ENCODE assay signal across 23 cellular contexts in the genomic region with DNA sequence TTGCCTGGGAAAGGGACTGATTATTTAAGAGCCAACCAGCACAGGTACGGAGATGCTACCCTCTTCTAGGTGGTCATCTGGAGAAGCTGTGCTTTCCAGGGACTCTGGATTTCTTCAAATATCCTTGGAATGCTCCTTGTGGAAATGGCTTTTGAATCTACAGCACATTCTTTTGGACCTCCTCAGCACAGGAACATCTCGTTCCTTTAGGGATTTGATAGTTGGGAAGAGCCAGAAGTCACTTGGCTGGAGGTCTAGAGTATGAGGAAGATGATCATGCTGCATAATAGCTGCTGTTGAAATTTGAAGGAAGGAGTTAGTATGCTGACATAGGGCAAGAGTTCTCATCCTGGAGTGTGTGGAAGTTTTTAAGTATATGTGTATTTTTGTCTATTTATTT. TPM values are rescaled to one million over a fixed set of nuclear protein-coding genes. Genes with fewer than 3 reads are reported as not detected.
A peak's percentile ranks its signal among the peaks of the same experiment; 100 is the strongest.
DNase-seq lines count a peak whose midpoint lies in the region; ATAC-seq and TF ChIP-seq lines count a peak whose summit lies in the region.
"Had no signal": no experiment of that assay in that cellular context is flagged by ENCODE, and none has a peak within 500 bp of the region (broad histone marks: within the 10 kb centered on the region; RNA-seq: fewer than 3 reads in every experiment).

No MANE protein-coding gene starts in this region.

- no peak for DNase-seq in right lobe of liver
- peak; percentile 19 to 51 for DNase-seq in fibroblast of lung (ENCODE audit: low read depth in 2 of 2)
- peak; percentile 65 for DNase-seq in mesendoderm
- DNase-seq in transverse colon, result no peak
- DNase-seq in NCI-H2196 treated with DMSO at 0.1 percent for 48 hours (lab: John Stamatoyannopoulos, UW; ENCODE audit: unreplicated experiment), result no peak
- DNase-seq in PC-9, result no peak
- DNase-seq in SKM-1 treated with dmso at 0.1 percent for 144 hours (lab: John Stamatoyannopoulos, UW; ENCODE audit: unreplicated experiment), result no peak
- DNase-seq: 8988T; activated CD4-positive, alpha-beta T cell treated with anti-CD3 and anti-CD28 coated beads, Interleukin-2, amount 50 U/mL, for 1 hour; activated CD8-positive, alpha-beta memory T cell treated with anti-CD3 and anti-CD28 coated beads, Interleukin-2, amount 10 ng/mL, durations not matched to agents 7 days and 5 days; activated naive CD4-positive, alpha-beta T cell treated with anti-CD3 and anti-CD28 coated beads for 36 hours; activated T-cell treated with anti-CD3 and anti-CD28 coated beads, Interleukin-2, amount 50 U/mL, for 72 hours; H7; mucosa of descending colon; NCI-H1105; NCI-H2029 treated with DMSO at 0.1 percent for 48 hours; NCI-H345; NCI-H748 treated with DMSO at 0.1 percent for 48 hours; nephron progenitor cell; pancreas had no signal

- H3K27ac ChIP-seq in liver (ENCODE audit: low read depth in 1 of 2, low read length in 2 of 2), result no peak overlapping the region
- no peak overlapping the region for H3K27ac ChIP-seq in right lobe of liver
- H3K27ac ChIP-seq in fibroblast of lung (ENCODE audit: insufficient read depth, low read length), result no peak overlapping the region
- H3K27ac ChIP-seq in mesendoderm (ENCODE audit: low read depth, low read length), result no peak overlapping the region
- H3K27ac ChIP-seq in transverse colon, result peak overlapping the region in 2 of 4 donors; percentile 48 to 92
- no peak overlapping the region for H3K27ac ChIP-seq in PC-9
- H3K27ac ChIP-seq: pancreas, VCaP had no signal

- 90% methylated on average over 2 of the region's 2 CpGs for WGBS in liver
- 78% methylated on average over 2 of the region's 2 CpGs for WGBS in right lobe of liver (ENCODE audit: insufficient coverage, low coverage, low lambda C conversion rate, missing lambda C conversion rate)
- WGBS in mesendoderm (ENCODE audit: extremely low coverage, insufficient coverage, low lambda C conversion rate), result no CpG with 5 or more reads among the region's 2 CpGs
- 60 to 85% methylated on average over 1 to 2 of the region's 2 CpGs for WGBS in transverse colon (ENCODE audit: low coverage in 1 of 2), 2 donors

- POLR2A ChIA-PET in PC-9 (lab: Charles Lee; ENCODE audit: unreplicated experiment), result no interaction called here

- TF ChIP-seq CTCF in liver (IDR thresholded peaks at IDR 0.05; ENCODE audit: low read depth, low read length, missing input control) (no peak), right lobe of liver (IDR thresholded peaks at IDR 0.05) (no peak), fibroblast of lung (conservative IDR thresholded peaks at IDR 0.05 in 1 of 2, IDR thresholded peaks at IDR 0.05 in 1 of 2; ENCODE audit: low read depth in 1 of 2, low read length in 2 of 2) (no peak), transverse colon (IDR thresholded peaks at IDR 0.05) (no peak), PC-9 (conservative IDR thresholded peaks at IDR 0.05) (no peak)

- no peaks in the 10 kb centered on the region for H3K36me3 ChIP-seq in liver (ENCODE audit: control insufficient read depth in 4 of 4, insufficient read depth in 3 of 4, low read depth in 1 of 4, low read length in 3 of 4)
- no peaks in the 10 kb centered on the region for H3K36me3 ChIP-seq in right lobe of liver
- H3K36me3 ChIP-seq in fibroblast of lung (ENCODE audit: control insufficient read depth, insufficient read depth, low read length), result no peaks in the 10 kb centered on the region
- H3K36me3 ChIP-seq in mesendoderm (ENCODE audit: control insufficient read depth, insufficient read depth, low read length), result no peaks in the 10 kb centered on the region
- H3K36me3 ChIP-seq in transverse colon, result no peaks in the 10 kb centered on the region
- H3K36me3 ChIP-seq in PC-9 (ENCODE audit: low read depth), result no peaks in the 10 kb centered on the region
- H3K36me3 ChIP-seq: pancreas had no signal

- H3K79me2 ChIP-seq in fibroblast of lung (ENCODE audit: control insufficient read depth, insufficient read depth, low read length), result no peaks in the 10 kb centered on the region
- no peaks in the 10 kb centered on the region for H3K79me2 ChIP-seq in mesendoderm (ENCODE audit: control insufficient read depth, insufficient read depth, low read length)
- H3K79me2 ChIP-seq in PC-9 (ENCODE audit: low read depth), result no peaks in the 10 kb centered on the region

- no peak overlapping the region for H3K18ac ChIP-seq in mesendoderm (ENCODE audit: low read length)

- H2AK5ac ChIP-seq in mesendoderm (ENCODE audit: low read length), result no peak overlapping the region

- H2BK120ac ChIP-seq in mesendoderm (ENCODE audit: low read depth, low read length), result no peak overlapping the region

- no peak overlapping the region for H4K8ac ChIP-seq in mesendoderm (ENCODE audit: low read depth, low read length)

- H4K20me1 ChIP-seq in fibroblast of lung (ENCODE audit: control insufficient read depth, extremely low read depth, insufficient read depth, low read length), result no peaks in the 10 kb centered on the region
- no peaks in the 10 kb centered on the region for H4K20me1 ChIP-seq in PC-9 (ENCODE audit: insufficient read depth)

- no peak overlapping the region for H3K4me2 ChIP-seq in fibroblast of lung (ENCODE audit: extremely low read depth, insufficient read depth, low read length)
- H3K4me2 ChIP-seq in mesendoderm (ENCODE audit: low read length), result no peak overlapping the region
- H3K4me2 ChIP-seq in PC-9, result no peak overlapping the region

- no peak for ATAC-seq in right lobe of liver
- ATAC-seq: activated CD8-positive, alpha-beta memory T cell treated with anti-CD3 and anti-CD28 coated beads, Interleukin-2, amount 10 ng/mL, durations not matched to agents 7 days and 5 days; activated T-cell treated with anti-CD3 and anti-CD28 coated beads, Interleukin-2, amount 50 U/mL, for 72 hours; mucosa of descending colon; pancreas; SK-N-SH treated with all-trans-retinoic acid at 6 μM for 48 hours had no signal

- no peak overlapping the region for H3K4ac ChIP-seq in mesendoderm (ENCODE audit: low read depth, low read length)

- H4K5ac ChIP-seq in mesendoderm (ENCODE audit: low read length), result no peak overlapping the region

- no peaks in the 10 kb centered on the region for H3K79me1 ChIP-seq in mesendoderm (ENCODE audit: low read length)

- no peaks in the 10 kb centered on the region for H3K9me2 ChIP-seq in PC-9 (ENCODE audit: insufficient read depth)

- H3F3A ChIP-seq in PC-9 (ENCODE audit: insufficient read depth, low read depth), result peaks cover 14% of the 10 kb centered on the region

- peak in 1 of 2 donors; percentile 41 for TF ChIP-seq RAD21 in liver (IDR thresholded peaks at IDR 0.05)

- TF ChIP-seq POLR2A in right lobe of liver (IDR thresholded peaks at IDR 0.05), result no peak
- no peak for TF ChIP-seq POLR2A in transverse colon (IDR thresholded peaks at IDR 0.05)

- H2AFZ ChIP-seq in fibroblast of lung (ENCODE audit: low read length) (no peak overlapping the region), PC-9 (no peak overlapping the region)

- no peaks in the 10 kb centered on the region for H3K27me3 ChIP-seq in liver (ENCODE audit: control insufficient read depth in 4 of 4, insufficient read depth in 4 of 4, low read length in 3 of 4)
- no peaks in the 10 kb centered on the region for H3K27me3 ChIP-seq in right lobe of liver
- no peaks in the 10 kb centered on the region for H3K27me3 ChIP-seq in fibroblast of lung (ENCODE audit: control insufficient read depth, insufficient read depth, low read length)
- no peaks in the 10 kb centered on the region for H3K27me3 ChIP-seq in mesendoderm (ENCODE audit: insufficient read depth, low read length, poor library complexity)
- no peaks in the 10 kb centered on the region for H3K27me3 ChIP-seq in transverse colon
- H3K27me3 ChIP-seq in PC-9 (ENCODE audit: insufficient read depth, low read depth), result no peaks in the 10 kb centered on the region
- H3K27me3 ChIP-seq: pancreas had no signal

- no peak overlapping the region for H3K9ac ChIP-seq in liver (ENCODE audit: low read depth in 1 of 2, low read length in 2 of 2)
- H3K9ac ChIP-seq in fibroblast of lung (ENCODE audit: insufficient read depth, low read length), result no peak overlapping the region
- no peak overlapping the region for H3K9ac ChIP-seq in mesendoderm (ENCODE audit: low read length)

- TF ChIP-seq EP300 in transverse colon (IDR thresholded peaks at IDR 0.05; ENCODE audit: low read depth), result peak; percentile 64

- in situ Hi-C loops in transverse colon (cut with MboI; ENCODE audit: low pct_ligation_motif_present in 1 of 4, low pct_unique_long_range_greater_than_20kb in 1 of 4, low sequenced_read_pairs in 3 of 4), result no loop called here

- BruUV-seq in PC-9 (replicated peaks; lab: Mats Ljungman, UMichigan), result no TSS peak

- CTCF ChIA-PET in PC-9 (lab: Charles Lee), result interaction anchor here (0.6 kb wide), 1 partner anchor 18 kb away, joined by 4 read pairs; no protein-coding TSS in a partner anchor

- no peak overlapping the region for H2BK15ac ChIP-seq in mesendoderm (replicated peaks; ENCODE audit: low read depth)

- H2BK5ac ChIP-seq in mesendoderm (ENCODE audit: low read length), result no peak overlapping the region

- no peak overlapping the region for H3K4me3 ChIP-seq in liver (ENCODE audit: low read depth in 1 of 3, low read length in 3 of 3)
- no peak overlapping the region for H3K4me3 ChIP-seq in right lobe of liver
- H3K4me3 ChIP-seq in fibroblast of lung (replicated peaks in 1 of 4; ENCODE audit: control extremely low read depth in 1 of 4, insufficient read depth in 1 of 4, low read depth in 3 of 4, low read length in 4 of 4), result no peak overlapping the region
- no peak overlapping the region for H3K4me3 ChIP-seq in mesendoderm (ENCODE audit: low read length)
- no peak overlapping the region for H3K4me3 ChIP-seq in transverse colon
- no peak overlapping the region for H3K4me3 ChIP-seq in PC-9
- H3K4me3 ChIP-seq: mucosa of descending colon, pancreas had no signal

- no peak overlapping the region for H3K23ac ChIP-seq in mesendoderm (ENCODE audit: low read length)

- H3K4me1 ChIP-seq in liver (ENCODE audit: control insufficient read depth in 4 of 4, insufficient read depth in 4 of 4, low read length in 3 of 4) (peaks cover 2 to 18% (median 8%) of the 10 kb centered on the region in 4 donors), right lobe of liver (peaks cover 0 to 11% (median 2%) of the 10 kb centered on the region in 4 donors), fibroblast of lung (ENCODE audit: control insufficient read depth, extremely low read depth, insufficient read depth, low read length) (no peaks in the 10 kb centered on the region), mesendoderm (ENCODE audit: control insufficient read depth, low read depth, low read length) (no peaks in the 10 kb centered on the region), transverse colon (peaks cover 8 to 49% (median 20%) of the 10 kb centered on the region in 4 donors), PC-9 (replicated peaks; ENCODE audit: insufficient read depth) (peaks cover 26% of the 10 kb centered on the region)

- intact Hi-C loops in right lobe of liver (cut with DNase I) (no loop called here), transverse colon (cut with DNase I; ENCODE audit: low total_unique reads) (no loop called here), PC-9 (cut with micrococcal nuclease; ENCODE audit: unreplicated experiment) (loop anchor here (10.0 kb wide), 2 partner anchors 94 to 106 kb away; no protein-coding TSS in a partner anchor)

- H3K9me3 ChIP-seq in liver (ENCODE audit: control insufficient read depth in 4 of 4, low read length in 3 of 4) (no peaks in the 10 kb centered on the region), right lobe of liver (no peaks in the 10 kb centered on the region), fibroblast of lung (ENCODE audit: control insufficient read depth, insufficient read depth, low read depth, low read length) (no peaks in the 10 kb centered on the region), transverse colon (no peaks in the 10 kb centered on the region), PC-9 (ENCODE audit: insufficient read depth, low read depth) (no peaks in the 10 kb centered on the region)
- H3K9me3 ChIP-seq: mucosa of descending colon, pancreas had no signal

- no peak overlapping the region for H3K56ac ChIP-seq in mesendoderm (ENCODE audit: low read length)

RNA-seq across cellular contexts. Expression of gene ABCA1, which starts 42.6 kb away (rescaled TPM):
- 100 to 1,000 TPM in 1 of 2 donors, 10 to 100 TPM in 1; 83.9 to 223 TPM for total RNA-seq in liver
- polyA plus RNA-seq in liver, result 10 to 100 TPM; 15.4 to 42.0 TPM
- total RNA-seq in right lobe of liver, result 100 to 1,000 TPM in 1 of 6 experiments, 10 to 100 TPM in 5; 45.8 to 107 (median 61.4) TPM
- total RNA-seq in fibroblast of lung, result 60.4 and 75.2 TPM in 2 replicates
- polyA plus RNA-seq in fibroblast of lung, result 11.5 and 22.4 TPM in 2 replicates
- 7.2 and 12.3 TPM in 2 replicates for polyA plus RNA-seq in fibroblast of lung (2012)
- 143 and 175 TPM in 2 replicates for polyA minus RNA-seq in fibroblast of lung (ENCODE audit: low replicate concordance)
- polyA plus RNA-seq in mesendoderm (2013, experiment 1 of 2), result 1.0 TPM
- 1.1 TPM for polyA plus RNA-seq in mesendoderm (2013, experiment 2 of 2)
- 10 to 100 TPM; 20.5 to 67.3 (median 60.5) TPM for total RNA-seq in transverse colon
- 22.4 and 38.3 TPM in 2 replicates for total RNA-seq in PC-9 (2021)

Comparison
In these comparisons a context has a peak if more than half of its experiments do, and no peak if none do; other contexts are left out.
1. DNase-seq: peak in fibroblast of lung (2 of 2) and mesendoderm (single experiment); none in right lobe of liver (0 of 3), transverse colon (single experiment), NCI-H2196 treated with DMSO at 0.1 percent for 48 hours (single experiment), PC-9 (0 of 2) and SKM-1 treated with dmso at 0.1 percent for 144 hours (single experiment).